ENCODE assay signal across 2 cellular contexts in genomic region chr5:73619606-73620334, GRCh38.
TF ChIP-seq lines count a peak whose summit lies in the region.

No MANE protein-coding gene starts in this region.

TF ChIP-seq in HEK293T, 16 proteins besides CTCF, POLR2A, EP300 and RAD21 (continued from another document):
- TF ChIP-seq, protein P1, sequence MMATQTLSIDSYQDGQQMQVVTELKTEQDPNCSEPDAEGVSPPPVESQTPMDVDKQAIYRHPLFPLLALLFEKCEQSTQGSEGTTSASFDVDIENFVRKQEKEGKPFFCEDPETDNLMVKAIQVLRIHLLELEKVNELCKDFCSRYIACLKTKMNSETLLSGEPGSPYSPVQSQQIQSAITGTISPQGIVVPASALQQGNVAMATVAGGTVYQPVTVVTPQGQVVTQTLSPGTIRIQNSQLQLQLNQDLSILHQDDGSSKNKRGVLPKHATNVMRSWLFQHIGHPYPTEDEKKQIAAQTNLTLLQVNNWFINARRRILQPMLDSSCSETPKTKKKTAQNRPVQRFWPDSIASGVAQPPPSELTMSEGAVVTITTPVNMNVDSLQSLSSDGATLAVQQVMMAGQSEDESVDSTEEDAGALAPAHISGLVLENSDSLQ (IDR thresholded peaks at IDR 0.05): 0 out of 2 replicates have a peak, but pooled peaks have one; percentile 15
- TF ChIP-seq ELF4 (IDR thresholded peaks at IDR 0.05) (no peak), NFRKB (IDR thresholded peaks at IDR 0.05) (no peak), L3MBTL2 (conservative IDR thresholded peaks at IDR 0.05) (no peak)

TF ChIP-seq in endothelial cell of umbilical vein, 7 proteins besides CTCF, POLR2A, EP300 and RAD21 (continued from another document):
- TF ChIP-seq EZH2 (IDR thresholded peaks at IDR 0.05; ENCODE audit: borderline replicate concordance, low read depth, low read length, severe bottlenecking) (no peak), POLR2AphosphoS5 (IDR thresholded peaks at IDR 0.05; ENCODE audit: insufficient read depth, low read depth, low read length) (no peak)
